ENCODE assay signal across 14 cellular contexts in genomic region chr2:230700447-230700846, GRCh38. TPM values are rescaled to one million over a fixed set of nuclear protein-coding genes. Genes with fewer than 3 reads are reported as not detected.
DNase-seq lines count a peak whose midpoint lies in the region; ATAC-seq and TF ChIP-seq lines count a peak whose summit lies in the region.
"Had no signal": no experiment of that assay in that cellular context is flagged by ENCODE, and none has a peak within 500 bp of the region (broad histone marks: within the 10 kb centered on the region; RNA-seq: fewer than 3 reads in every experiment).

No MANE protein-coding gene starts in this region.

- H3K4me3 ChIP-seq in adipocyte (ENCODE audit: low read length) (peak overlapping the region; percentile 1), upper lobe of left lung (no peak overlapping the region)
- H3K4me3 ChIP-seq: esophagus squamous epithelium, transverse colon had no signal

- H3K36me3 ChIP-seq in adipocyte (ENCODE audit: control insufficient read depth, insufficient read depth, low read length, severe bottlenecking) (no peaks in the 10 kb centered on the region), upper lobe of left lung (no peaks in the 10 kb centered on the region)
- H3K36me3 ChIP-seq: esophagus squamous epithelium, transverse colon had no signal

- ATAC-seq in natural killer cell treated with Interleukin-12 subunit alpha and Interleukin-12 subunit beta and Interleukin-15 and Interleukin-18, amount 100 ng/mL, for 72 hours, result peak in 1 of 2 donors; percentile 46
- ATAC-seq in natural killer cell (no peak), left lobe of liver (peak; percentile 31), upper lobe of left lung (ENCODE audit: low FRiP score in 2 of 2) (peak in 1 of 2 donors; percentile 83), WTC11 (no peak)

- no peak for TF ChIP-seq EP300 in upper lobe of left lung (IDR thresholded peaks at IDR 0.05)

- peaks cover 17% of the 10 kb centered on the region for H3K4me1 ChIP-seq in adipocyte (ENCODE audit: control insufficient read depth, insufficient read depth, low read length)
- no peaks in the 10 kb centered on the region for H3K4me1 ChIP-seq in upper lobe of left lung
- H3K4me1 ChIP-seq: esophagus squamous epithelium, transverse colon had no signal

- peaks cover 9 to 10% of the 10 kb centered on the region in 2 donors for H3K4me1 Mint-ChIP-seq in natural killer cell treated with Interleukin-12 subunit alpha and Interleukin-12 subunit beta and Interleukin-15 and Interleukin-18, amount 100 ng/mL, for 72 hours (ENCODE audit: low read depth in 2 of 2)
- H3K4me1 Mint-ChIP-seq in natural killer cell, result peaks cover 0 to 5% of the 10 kb centered on the region in 2 donors
- H3K4me1 Mint-ChIP-seq in WTC11, result 0 out of 2 replicates have a peak, but pooled peaks cover 3% of the 10 kb centered on the region

- peaks cover 6% of the 10 kb centered on the region for H3K9me3 Mint-ChIP-seq in natural killer cell treated with Interleukin-12 subunit alpha and Interleukin-12 subunit beta and Interleukin-15 and Interleukin-18, amount 100 ng/mL, for 72 hours
- H3K9me3 Mint-ChIP-seq in natural killer cell (peaks cover 0 to 4% of the 10 kb centered on the region in 2 donors), WTC11 (peaks cover 5% of the 10 kb centered on the region; the same call in 1 of the 2 replicates)

- peak overlapping the region; percentile 17 to 65 for H3K27ac Mint-ChIP-seq in natural killer cell treated with Interleukin-12 subunit alpha and Interleukin-12 subunit beta and Interleukin-15 and Interleukin-18, amount 100 ng/mL, for 72 hours
- no peak overlapping the region for H3K27ac Mint-ChIP-seq in natural killer cell
- H3K27ac Mint-ChIP-seq in WTC11, result no peak overlapping the region

- H3K9me3 ChIP-seq in adipocyte (ENCODE audit: control insufficient read depth, low read length) (no peaks in the 10 kb centered on the region), upper lobe of left lung (no peaks in the 10 kb centered on the region)
- H3K9me3 ChIP-seq: esophagus squamous epithelium, transverse colon had no signal

- peak overlapping the region; percentile 5 for H3K9ac ChIP-seq in adipocyte (ENCODE audit: low read length)

- intact Hi-C loops in natural killer cell (cut with micrococcal nuclease), result no loop called here

- H3K27me3 Mint-ChIP-seq in natural killer cell treated with Interleukin-12 subunit alpha and Interleukin-12 subunit beta and Interleukin-15 and Interleukin-18, amount 100 ng/mL, for 72 hours, result no peaks in the 10 kb centered on the region
- H3K27me3 Mint-ChIP-seq in natural killer cell (ENCODE audit: low read depth in 2 of 2) (no peaks in the 10 kb centered on the region), WTC11 (ENCODE audit: low read depth) (no peaks in the 10 kb centered on the region; the same call in 1 of the 2 replicates)

- peak overlapping the region; percentile 9 for H3K4me3 Mint-ChIP-seq in natural killer cell treated with Interleukin-12 subunit alpha and Interleukin-12 subunit beta and Interleukin-15 and Interleukin-18, amount 100 ng/mL, for 72 hours
- H3K4me3 Mint-ChIP-seq in natural killer cell, result no peak overlapping the region
- H3K4me3 Mint-ChIP-seq in WTC11, result no peak overlapping the region

- H3K36me3 Mint-ChIP-seq in natural killer cell treated with Interleukin-12 subunit alpha and Interleukin-12 subunit beta and Interleukin-15 and Interleukin-18, amount 100 ng/mL, for 72 hours, result peaks cover 8% of the 10 kb centered on the region
- H3K36me3 Mint-ChIP-seq in natural killer cell (peaks cover 8% of the 10 kb centered on the region), WTC11 (no peaks in the 10 kb centered on the region)

- POLR2A ChIA-PET in WTC11 (lab: Charles Lee), result no interaction called here

- TF ChIP-seq CTCF in natural killer cell (IDR thresholded peaks at IDR 0.05), result no peak
- no peak for TF ChIP-seq CTCF in upper lobe of left lung (IDR thresholded peaks at IDR 0.05)
- TF ChIP-seq CTCF in WTC11 (IDR thresholded peaks at IDR 0.05), result no peak

- H3K27me3 ChIP-seq in adipocyte (replicated peaks; ENCODE audit: control insufficient read depth, insufficient read depth, low read length), result no peaks in the 10 kb centered on the region
- no peaks in the 10 kb centered on the region for H3K27me3 ChIP-seq in upper lobe of left lung
- H3K27me3 ChIP-seq: esophagus squamous epithelium, transverse colon had no signal

- TF ChIP-seq POLR2A in upper lobe of left lung (IDR thresholded peaks at IDR 0.05), result no peak

- DNase-seq in natural killer cell treated with Interleukin-12 subunit alpha and Interleukin-12 subunit beta and Interleukin-15 and Interleukin-18, amount 100 ng/mL, for 72 hours (ENCODE audit: low spot score), result no peak
- DNase-seq in natural killer cell (no peak), adipocyte (ENCODE audit: low read depth) (peak; percentile 59), left lobe of liver (ENCODE audit: low spot score) (no peak), upper lobe of left lung (no peak), kidney glomerular epithelial cell (lab: John Stamatoyannopoulos, UW) (no peak), HT-29 (ENCODE audit: low spot score) (no peak), WTC11 (ENCODE audit: low spot score) (no peak)
- DNase-seq: activated gamma-delta T cell; esophagus squamous epithelium; NCI-H345; stimulated activated CD4-positive, alpha-beta T cell treated with anti-CD3 and anti-CD28 coated beads, Interleukin-4, amount 100 ng/mL, for 1 hour; SW 1271; transverse colon had no signal

- H3K27ac ChIP-seq in upper lobe of left lung, result peak overlapping the region in 3 of 4 donors; percentile 45 to 62 (median 50)
- H3K27ac ChIP-seq: esophagus squamous epithelium had no signal

- CTCF ChIA-PET in WTC11 (lab: Charles Lee), result no interaction called here

TF ChIP-seq in WTC11, 78 proteins besides CTCF, POLR2A, EP300 and RAD21 (continues in another document):
- TF ChIP-seq, protein P1, sequence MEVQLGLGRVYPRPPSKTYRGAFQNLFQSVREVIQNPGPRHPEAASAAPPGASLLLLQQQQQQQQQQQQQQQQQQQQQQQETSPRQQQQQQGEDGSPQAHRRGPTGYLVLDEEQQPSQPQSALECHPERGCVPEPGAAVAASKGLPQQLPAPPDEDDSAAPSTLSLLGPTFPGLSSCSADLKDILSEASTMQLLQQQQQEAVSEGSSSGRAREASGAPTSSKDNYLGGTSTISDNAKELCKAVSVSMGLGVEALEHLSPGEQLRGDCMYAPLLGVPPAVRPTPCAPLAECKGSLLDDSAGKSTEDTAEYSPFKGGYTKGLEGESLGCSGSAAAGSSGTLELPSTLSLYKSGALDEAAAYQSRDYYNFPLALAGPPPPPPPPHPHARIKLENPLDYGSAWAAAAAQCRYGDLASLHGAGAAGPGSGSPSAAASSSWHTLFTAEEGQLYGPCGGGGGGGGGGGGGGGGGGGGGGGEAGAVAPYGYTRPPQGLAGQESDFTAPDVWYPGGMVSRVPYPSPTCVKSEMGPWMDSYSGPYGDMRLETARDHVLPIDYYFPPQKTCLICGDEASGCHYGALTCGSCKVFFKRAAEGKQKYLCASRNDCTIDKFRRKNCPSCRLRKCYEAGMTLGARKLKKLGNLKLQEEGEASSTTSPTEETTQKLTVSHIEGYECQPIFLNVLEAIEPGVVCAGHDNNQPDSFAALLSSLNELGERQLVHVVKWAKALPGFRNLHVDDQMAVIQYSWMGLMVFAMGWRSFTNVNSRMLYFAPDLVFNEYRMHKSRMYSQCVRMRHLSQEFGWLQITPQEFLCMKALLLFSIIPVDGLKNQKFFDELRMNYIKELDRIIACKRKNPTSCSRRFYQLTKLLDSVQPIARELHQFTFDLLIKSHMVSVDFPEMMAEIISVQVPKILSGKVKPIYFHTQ (CRISPR knock-in tag; IDR thresholded peaks at IDR 0.05), result no peak
- no peak for TF ChIP-seq TCF7 (CRISPR knock-in tag; IDR thresholded peaks at IDR 0.05; ENCODE audit: low read depth)
- TF ChIP-seq, protein P2, sequence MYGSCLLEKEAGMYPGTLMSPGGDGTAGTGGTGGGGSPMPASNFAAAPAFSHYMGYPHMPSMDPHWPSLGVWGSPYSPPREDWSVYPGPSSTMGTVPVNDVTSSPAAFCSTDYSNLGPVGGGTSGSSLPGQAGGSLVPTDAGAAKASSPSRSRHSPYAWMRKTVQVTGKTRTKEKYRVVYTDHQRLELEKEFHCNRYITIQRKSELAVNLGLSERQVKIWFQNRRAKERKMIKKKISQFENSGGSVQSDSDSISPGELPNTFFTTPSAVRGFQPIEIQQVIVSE (CRISPR knock-in tag; IDR thresholded peaks at IDR 0.05; ENCODE audit: borderline replicate concordance), result no peak
- TF ChIP-seq HMGA2 (CRISPR knock-in tag; IDR thresholded peaks at IDR 0.05), result no peak
- TF ChIP-seq STAT6 (CRISPR knock-in tag; conservative IDR thresholded peaks at IDR 0.05; ENCODE audit: low read depth), result no peak
- TF ChIP-seq, protein P3, sequence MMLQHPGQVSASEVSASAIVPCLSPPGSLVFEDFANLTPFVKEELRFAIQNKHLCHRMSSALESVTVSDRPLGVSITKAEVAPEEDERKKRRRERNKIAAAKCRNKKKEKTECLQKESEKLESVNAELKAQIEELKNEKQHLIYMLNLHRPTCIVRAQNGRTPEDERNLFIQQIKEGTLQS (CRISPR knock-in tag; conservative IDR thresholded peaks at IDR 0.05), result no peak
- TF ChIP-seq EMX1 (CRISPR knock-in tag; IDR thresholded peaks at IDR 0.05), result no peak
- no peak for TF ChIP-seq IRF2 (CRISPR knock-in tag; IDR thresholded peaks at IDR 0.05; ENCODE audit: borderline replicate concordance, low read depth)

RNA-seq across cellular contexts. Expression of gene CAB39, which starts 12.2 kb away (rescaled TPM):
- total RNA-seq in natural killer cell treated with Interleukin-12 subunit alpha and Interleukin-12 subunit beta and Interleukin-15 and Interleukin-18, amount 100 ng/mL, for 72 hours, result 100 to 1,000 TPM; 139 to 146 TPM
- 10 to 100 TPM; 75.4 to 96.5 (median 90.5) TPM for total RNA-seq in natural killer cell
- 22.6 TPM for total RNA-seq in left lobe of liver
- 100 to 1,000 TPM in 1 of 6 donors, 10 to 100 TPM in 5; 56.5 to 125 (median 76.7) TPM for total RNA-seq in upper lobe of left lung
- total RNA-seq in HT-29 (2014; rRNA removed; shearing (Covaris generic)), result 28.6 and 30.6 TPM in 2 replicates
- total RNA-seq in WTC11 (2021), result 35.6 to 38.9 TPM (median 36.9 TPM) in 3 replicates

Comparison
In these comparisons a context has a peak if more than half of its experiments do, and no peak if none do; other contexts are left out.
1. H3K27ac Mint-ChIP-seq: peak in natural killer cell treated with Interleukin-12 subunit alpha and Interleukin-12 subunit beta and Interleukin-15 and Interleukin-18, amount 100 ng/mL, for 72 hours (2 of 2); none in natural killer cell (0 of 2) and WTC11 (single experiment).